In genomic region chr3:23202203-23202920, GRCh38 we compare ENCODE assay signal across 8 cellular contexts. TPM values are rescaled to one million over a fixed set of nuclear protein-coding genes. Genes with fewer than 3 reads are reported as not detected.
DNase-seq lines count a peak whose midpoint lies in the region; ATAC-seq and FAIRE-seq lines count a peak whose summit lies in the region.

No MANE protein-coding gene starts in this region.

- no peaks in the 10 kb centered on the region for H3K36me3 Mint-ChIP-seq in activated naive CD8-positive, alpha-beta T cell treated with anti-CD3 and anti-CD28 coated beads, Interleukin-2, amount 50 U/mL, for 24 hours (ENCODE audit: low read depth)

- 11% methylated on average over 41 of the region's 41 CpGs for WGBS in right cardiac atrium

- peak; percentile 30 for ATAC-seq in GM19463 (IDR thresholded peaks at IDR 0.05; ENCODE audit: unreplicated experiment)
- peak; percentile 48 for ATAC-seq in activated naive CD8-positive, alpha-beta T cell treated with anti-CD3 and anti-CD28 coated beads, Interleukin-2, amount 50 U/mL, for 24 hours
- ATAC-seq in right cardiac atrium, result peak; percentile 54 to 60

- peak overlapping the region; percentile 60 for H3K27ac Mint-ChIP-seq in activated naive CD8-positive, alpha-beta T cell treated with anti-CD3 and anti-CD28 coated beads, Interleukin-2, amount 50 U/mL, for 24 hours

- no peaks in the 10 kb centered on the region for H3K9me3 Mint-ChIP-seq in activated naive CD8-positive, alpha-beta T cell treated with anti-CD3 and anti-CD28 coated beads, Interleukin-2, amount 50 U/mL, for 24 hours

- peaks cover 27% of the 10 kb centered on the region for H3K4me1 Mint-ChIP-seq in activated naive CD8-positive, alpha-beta T cell treated with anti-CD3 and anti-CD28 coated beads, Interleukin-2, amount 50 U/mL, for 24 hours

- peak; percentile 37 for DNase-seq in CD1c-positive myeloid dendritic cell (ENCODE audit: extremely low spot score)
- peak; percentile 1 for DNase-seq in HTR-8/SVneo (ENCODE audit: insufficient read length, low spot score)
- DNase-seq in activated naive CD8-positive, alpha-beta T cell treated with anti-CD3 and anti-CD28 coated beads, Interleukin-2, amount 50 U/mL, for 24 hours, result peak; percentile 56
- no peak for DNase-seq in right cardiac atrium
- DNase-seq in retina, result peak; percentile 71
- DNase-seq in NAMALWA (ENCODE audit: low spot score), result no peak
- DNase-seq in AG20443 (ENCODE audit: low spot score), result no peak

- peak overlapping the region; percentile 71 for H3K4me3 Mint-ChIP-seq in activated naive CD8-positive, alpha-beta T cell treated with anti-CD3 and anti-CD28 coated beads, Interleukin-2, amount 50 U/mL, for 24 hours

- peak overlapping the region; percentile 68 for H3K4me3 ChIP-seq in right cardiac atrium (ENCODE audit: low read length)

- FAIRE-seq in HTR-8/SVneo (lab: Jason Lieb, UNC), result no peak

- intact Hi-C loops in right cardiac atrium (cut with DNase I), result loop anchor here in 1 of 4 donors (10.0 kb wide), 1 partner anchor 602 kb away; the partner anchor contains the start of gene UBE2E1

- no peaks in the 10 kb centered on the region for H3K9me3 ChIP-seq in right cardiac atrium (ENCODE audit: control insufficient read depth, low read length)

- peak overlapping the region; percentile 16 for H3K27ac ChIP-seq in right cardiac atrium (ENCODE audit: low read length)

- H3K4me1 ChIP-seq in right cardiac atrium (ENCODE audit: control insufficient read depth, insufficient read depth, low read length), result peaks cover under 1% of the 10 kb centered on the region

- no peaks in the 10 kb centered on the region for H3K27me3 ChIP-seq in right cardiac atrium (ENCODE audit: control insufficient read depth, insufficient read depth)

- peaks cover 8% of the 10 kb centered on the region for H3K27me3 Mint-ChIP-seq in activated naive CD8-positive, alpha-beta T cell treated with anti-CD3 and anti-CD28 coated beads, Interleukin-2, amount 50 U/mL, for 24 hours

RNA-seq across cellular contexts. Expression of gene UBE2E2, which starts 0.8 kb away (rescaled TPM):
- 10 to 100 TPM; 36.6 to 49.2 (median 46.5) TPM for total RNA-seq in right cardiac atrium
- 32.3 TPM for polyA plus RNA-seq in right cardiac atrium

Comparison
In these comparisons a context has a peak if more than half of its experiments do, and no peak if none do; other contexts are left out.
1. DNase-seq: peak in CD1c-positive myeloid dendritic cell (single experiment), HTR-8/SVneo (single experiment), activated naive CD8-positive, alpha-beta T cell treated with anti-CD3 and anti-CD28 coated beads, Interleukin-2, amount 50 U/mL, for 24 hours (single experiment) and retina (single experiment); none in right cardiac atrium (0 of 3), NAMALWA (single experiment) and AG20443 (single experiment).
2. Peak in every context shown above with its lines, with median percentiles within 50 percentile points of each other: ATAC-seq.